In the genomic region with DNA sequence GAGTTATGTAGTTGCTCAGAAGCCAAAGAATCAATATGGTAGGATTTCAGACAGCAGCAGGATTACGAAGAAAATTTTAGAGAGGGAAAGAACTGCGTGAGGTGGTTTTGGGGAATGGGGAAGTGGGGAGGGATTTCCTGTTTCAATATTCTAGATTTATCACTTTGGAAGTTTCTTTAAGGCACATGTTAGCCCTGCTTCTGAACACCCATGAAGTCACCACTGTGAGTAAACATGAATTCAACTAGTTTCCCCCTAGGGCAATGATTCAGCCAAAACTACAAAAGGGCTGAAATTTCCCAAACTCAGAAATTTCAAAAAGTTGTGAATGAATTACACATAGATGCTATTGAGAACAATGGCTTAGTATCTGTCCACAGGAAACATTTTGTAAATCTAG, we compare ENCODE assay signal across 13 cellular contexts.
DNase-seq lines count a peak whose midpoint lies in the region; ATAC-seq, FAIRE-seq and TF ChIP-seq lines count a peak whose summit lies in the region.
"Had no signal": no experiment of that assay in that cellular context is flagged by ENCODE, and none has a peak within 500 bp of the region (broad histone marks: within the 10 kb centered on the region; RNA-seq: fewer than 3 reads in every experiment).

No MANE protein-coding gene starts in this region.

- peak; percentile 51 for ATAC-seq in HG03342 (IDR thresholded peaks at IDR 0.05; ENCODE audit: unreplicated experiment)
- ATAC-seq: stimulated activated naive CD8-positive, alpha-beta T cell treated with anti-CD3 and anti-CD28 coated beads, Interleukin-15, Interleukin-2, amounts not matched to agents 100 U/mL and 50 U/mL, for 24 hours had no signal

- no peaks in the 10 kb centered on the region for H3K36me3 Mint-ChIP-seq in glutamatergic neuron (ENCODE audit: unreplicated experiment)
- H3K36me3 Mint-ChIP-seq: CD4-positive, CD25-positive, alpha-beta regulatory T cell; neural progenitor cell had no signal

- TF ChIP-seq POLR2A in H54 (IDR thresholded peaks at IDR 0.05; ENCODE audit: low read depth, low read length) = no peak

- H3K27ac ChIP-seq in SK-N-MC = peak overlapping the region; percentile 75
- H3K27ac ChIP-seq: brain microvascular endothelial cell, neural progenitor cell had no signal

- no peak for FAIRE-seq in H54 (lab: Jason Lieb, UNC)

- H3K4me3 ChIP-seq in SK-N-MC = peak overlapping the region; percentile 41
- H3K4me3 ChIP-seq: neural progenitor cell had no signal

- peaks cover 16% of the 10 kb centered on the region for H3K9me3 Mint-ChIP-seq in glutamatergic neuron (ENCODE audit: unreplicated experiment)

- peak; percentile 33 for DNase-seq in AG20443 (ENCODE audit: low spot score)
- peak; percentile 63 for DNase-seq in SK-N-MC (ENCODE audit: low read depth, low spot score)
- no peak for DNase-seq in glutamatergic neuron
- no peak for DNase-seq in NCI-H524 treated with DMSO at 0.1 percent for 48 hours (lab: John Stamatoyannopoulos, UW)
- no peak for DNase-seq in H54 (ENCODE audit: insufficient read length, low spot score)
- no peak for DNase-seq in NAMALWA (ENCODE audit: low spot score)
- no peak for DNase-seq in stimulated activated CD4-positive, alpha-beta T cell treated with anti-CD3 and anti-CD28 coated beads, Interleukin-4, amount 100 ng/mL, for 24 hours
- DNase-seq: brain microvascular endothelial cell; CD4-positive, CD25-positive, alpha-beta regulatory T cell; NCI-H1092; stimulated activated naive CD8-positive, alpha-beta T cell treated with anti-CD3 and anti-CD28 coated beads, Interleukin-15, Interleukin-2, amounts not matched to agents 100 U/mL and 50 U/mL, for 24 hours had no signal

- TF ChIP-seq CTCF in glutamatergic neuron (IDR thresholded peaks at IDR 0.05; ENCODE audit: partially characterized antibody, unreplicated experiment) = no peak

- H3K27me3 Mint-ChIP-seq in glutamatergic neuron (ENCODE audit: unreplicated experiment) = no peaks in the 10 kb centered on the region

- H3K4me3 Mint-ChIP-seq in glutamatergic neuron (ENCODE audit: unreplicated experiment) = no peak overlapping the region
- H3K4me3 Mint-ChIP-seq: CD4-positive, CD25-positive, alpha-beta regulatory T cell; neural progenitor cell had no signal

- H3K9me3 ChIP-seq in SK-N-MC (ENCODE audit: low read depth, low read length) = no peaks in the 10 kb centered on the region

- peak overlapping the region; percentile 0 for H3K27ac Mint-ChIP-seq in glutamatergic neuron (ENCODE audit: unreplicated experiment)
- H3K27ac Mint-ChIP-seq: neural progenitor cell had no signal

- H3K4me1 Mint-ChIP-seq in glutamatergic neuron (ENCODE audit: low read depth, unreplicated experiment) = peaks cover 50% of the 10 kb centered on the region

- H3K36me3 ChIP-seq in SK-N-MC (ENCODE audit: insufficient read depth, low read length) = no peaks in the 10 kb centered on the region
- H3K36me3 ChIP-seq: brain microvascular endothelial cell, neural progenitor cell had no signal

- H3K9ac ChIP-seq in SK-N-MC (ENCODE audit: insufficient read length) = no peak overlapping the region
- H3K9ac ChIP-seq: neural progenitor cell had no signal

Comparison
In these comparisons a context has a peak if more than half of its experiments do, and no peak if none do; other contexts are left out.
1. DNase-seq: peak in AG20443 (single experiment) and SK-N-MC (single experiment); none in glutamatergic neuron (single experiment), NCI-H524 treated with DMSO at 0.1 percent for 48 hours (single experiment), H54 (single experiment), NAMALWA (single experiment) and stimulated activated CD4-positive, alpha-beta T cell treated with anti-CD3 and anti-CD28 coated beads, Interleukin-4, amount 100 ng/mL, for 24 hours (single experiment).